ENCODE assay signal across 8 cellular contexts in the genomic region with DNA sequence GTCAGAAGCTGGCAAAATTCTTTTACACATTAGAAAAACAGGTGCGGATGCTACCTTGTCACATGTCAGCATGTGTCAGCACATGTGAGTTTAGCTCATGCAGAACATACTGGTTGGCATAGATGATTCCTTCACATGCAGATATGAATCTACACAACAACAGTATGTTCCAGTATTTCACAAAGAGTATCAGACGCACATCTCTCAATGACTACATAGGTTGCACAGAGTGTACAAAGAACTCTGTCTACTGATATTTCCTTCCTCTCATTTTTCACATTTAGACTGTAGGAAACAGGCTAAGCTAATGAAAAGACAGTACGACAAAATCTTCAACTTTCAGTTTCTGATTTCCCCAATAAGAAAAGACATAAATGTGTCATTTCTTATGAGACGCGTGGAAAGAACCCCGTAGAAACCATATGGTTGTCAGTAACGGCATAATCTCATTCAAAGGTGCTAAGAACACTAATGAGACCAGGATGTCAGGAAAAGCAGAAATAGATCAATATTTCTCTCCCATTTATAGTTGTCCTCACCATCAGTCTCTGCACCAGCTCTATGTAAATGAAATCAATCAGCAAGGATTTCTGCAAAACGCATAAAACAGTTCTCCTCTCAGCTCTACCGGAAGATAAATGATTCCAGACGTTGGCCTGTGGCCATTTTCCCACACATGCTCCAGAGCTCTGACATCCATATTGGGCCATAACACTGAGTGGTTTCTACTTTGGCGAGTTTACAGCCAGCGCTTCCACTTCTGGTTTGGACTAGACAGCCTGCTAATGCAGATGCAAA.
DNase-seq lines count a peak whose midpoint lies in the region; ATAC-seq and TF ChIP-seq lines count a peak whose summit lies in the region.

No MANE protein-coding gene starts in this region.

- peak in 1 of 3 donors; percentile 2 for DNase-seq in CD4-positive, CD25-positive, alpha-beta regulatory T cell
- DNase-seq in osteoblast (ENCODE audit: insufficient read length, low spot score, missing footprints): no peak
- no peak for DNase-seq in NCI-H1092 (lab: John Stamatoyannopoulos, UW)
- no peak for DNase-seq in SW480 (ENCODE audit: low spot score)
- DNase-seq in medulla oblongata (ENCODE audit: extremely low spot score): no peak

- peak overlapping the region; percentile 89 for H3K4me2 ChIP-seq in osteoblast (ENCODE audit: insufficient read depth, low read length)

- peaks cover 0 to 3% (median 0%) of the 10 kb centered on the region in 7 donors for H3K9me3 Mint-ChIP-seq in CD4-positive, CD25-positive, alpha-beta regulatory T cell

- no peaks in the 10 kb centered on the region for H3K9me3 ChIP-seq in CD4-positive, CD25-positive, alpha-beta regulatory T cell (ENCODE audit: control insufficient read depth in 2 of 2, low read length in 2 of 2)
- no peaks in the 10 kb centered on the region for H3K9me3 ChIP-seq in duodenal mucosa (ENCODE audit: control insufficient read depth in 1 of 2, low read length in 2 of 2)
- no peaks in the 10 kb centered on the region for H3K9me3 ChIP-seq in osteoblast (ENCODE audit: low read depth, low read length)

- no peak overlapping the region for H3K27ac ChIP-seq in CD4-positive, CD25-positive, alpha-beta regulatory T cell (ENCODE audit: insufficient read depth, low read length, poor library complexity, severe bottlenecking)
- peak overlapping the region; percentile 36 for H3K27ac ChIP-seq in duodenal mucosa (ENCODE audit: low read depth, low read length)
- H3K27ac ChIP-seq in osteoblast (ENCODE audit: low read depth, low read length): peak overlapping the region; percentile 98

- no peaks in the 10 kb centered on the region for H3K36me3 ChIP-seq in CD4-positive, CD25-positive, alpha-beta regulatory T cell (ENCODE audit: control insufficient read depth, insufficient read depth, low read length)
- no peaks in the 10 kb centered on the region for H3K36me3 ChIP-seq in duodenal mucosa (ENCODE audit: control insufficient read depth in 1 of 2, insufficient read depth in 2 of 2, low read length in 2 of 2)
- peaks cover 23% of the 10 kb centered on the region for H3K36me3 ChIP-seq in osteoblast (ENCODE audit: insufficient read depth, low read length)

- no peak overlapping the region for H3K27ac Mint-ChIP-seq in CD4-positive, CD25-positive, alpha-beta regulatory T cell

- peaks cover 6% of the 10 kb centered on the region for H3K27me3 ChIP-seq in CD4-positive, CD25-positive, alpha-beta regulatory T cell (ENCODE audit: control insufficient read depth, insufficient read depth, low read length)
- H3K27me3 ChIP-seq in duodenal mucosa (ENCODE audit: control insufficient read depth in 1 of 2, insufficient read depth in 2 of 2, low read length in 2 of 2) (no peaks in the 10 kb centered on the region), osteoblast (ENCODE audit: insufficient read depth, low read length) (no peaks in the 10 kb centered on the region)

- H3K4me3 ChIP-seq in CD4-positive, CD25-positive, alpha-beta regulatory T cell (ENCODE audit: low read depth, low read length): peak overlapping the region; percentile 27
- peak overlapping the region; percentile 7 to 9 for H3K4me3 ChIP-seq in duodenal mucosa (ENCODE audit: low read depth in 1 of 2, low read length in 2 of 2)
- H3K4me3 ChIP-seq in osteoblast (ENCODE audit: insufficient read depth, low read length): peak overlapping the region; percentile 66

- no peaks in the 10 kb centered on the region for H3K36me3 Mint-ChIP-seq in CD4-positive, CD25-positive, alpha-beta regulatory T cell

- peak overlapping the region in 1 of 2 donors; percentile 7 for H3K9ac ChIP-seq in duodenal mucosa (ENCODE audit: low read depth in 1 of 2, low read length in 2 of 2)

- H2AFZ ChIP-seq in osteoblast (ENCODE audit: low read length): no peak overlapping the region

- peaks cover 97% of the 10 kb centered on the region for H3K79me2 ChIP-seq in osteoblast (ENCODE audit: insufficient read depth, low read length)

- peaks cover 12% of the 10 kb centered on the region for H3K27me3 Mint-ChIP-seq in CD4-positive, CD25-positive, alpha-beta regulatory T cell

- peaks cover 0 to 11% (median 5%) of the 10 kb centered on the region in 4 donors for H3K4me1 Mint-ChIP-seq in CD4-positive, CD25-positive, alpha-beta regulatory T cell

- no peaks in the 10 kb centered on the region for H3K4me1 ChIP-seq in CD4-positive, CD25-positive, alpha-beta regulatory T cell (ENCODE audit: control insufficient read depth, insufficient read depth, low read length, poor library complexity, severe bottlenecking)
- H3K4me1 ChIP-seq in duodenal mucosa (ENCODE audit: control insufficient read depth in 1 of 2, insufficient read depth in 2 of 2, low read length in 2 of 2) (peaks cover 30 to 40% of the 10 kb centered on the region in 2 donors), osteoblast (ENCODE audit: insufficient read depth, low read length) (peaks cover 62% of the 10 kb centered on the region)

- no peak for ATAC-seq in CD4-positive, CD25-positive, alpha-beta regulatory T cell (ENCODE audit: low read depth in 2 of 2)
- ATAC-seq in HG02798 (IDR thresholded peaks at IDR 0.05; ENCODE audit: poor library complexity, unreplicated experiment) (peak; percentile 29), HG02623 (IDR thresholded peaks at IDR 0.05; ENCODE audit: unreplicated experiment) (no peak)

- peak overlapping the region in 1 of 4 donors; percentile 39 for H3K4me3 Mint-ChIP-seq in CD4-positive, CD25-positive, alpha-beta regulatory T cell

- peaks cover 4% of the 10 kb centered on the region for H4K20me1 ChIP-seq in osteoblast (ENCODE audit: insufficient read depth, low read length)

- TF ChIP-seq CTCF in osteoblast (IDR thresholded peaks at IDR 0.05; ENCODE audit: extremely low read depth, low read depth, low read length): no peak

Comparison
In these comparisons a context has a peak if more than half of its experiments do, and no peak if none do; other contexts are left out.
1. H3K4me3 ChIP-seq: peak in every context shown above with its lines; median percentile 66 in osteoblast; 27 in CD4-positive, CD25-positive, alpha-beta regulatory T cell; 8 in duodenal mucosa.